10 cellular contexts compared by ENCODE assay signal in the genomic region with DNA sequence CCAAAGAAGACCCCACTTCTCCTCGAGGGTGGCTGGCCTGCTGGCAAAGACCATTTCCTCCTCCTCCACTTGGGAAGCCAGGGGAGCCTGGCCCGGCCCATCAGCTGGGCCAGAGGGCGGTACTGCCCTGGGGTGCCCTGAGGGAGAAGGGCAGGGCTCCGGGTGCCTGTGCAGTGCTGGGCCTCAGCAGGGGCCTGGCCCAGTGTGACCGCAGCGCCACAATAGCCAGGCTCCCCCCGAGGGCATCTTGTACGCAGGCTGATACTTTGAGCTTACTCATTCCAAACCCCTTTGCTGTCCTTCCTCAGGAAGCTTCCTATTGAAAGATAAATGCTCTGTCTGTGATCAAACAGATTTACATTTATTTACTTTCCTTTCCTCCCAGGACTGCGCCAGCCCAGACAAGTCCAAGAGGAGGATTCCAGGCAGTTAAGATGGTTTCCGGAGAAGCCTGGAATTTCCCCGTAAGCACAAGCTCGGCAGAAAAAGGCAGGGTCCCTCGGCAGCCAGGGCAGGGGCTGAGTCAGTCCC.
DNase-seq lines count a peak whose midpoint lies in the region; ATAC-seq lines count a peak whose summit lies in the region.
"Had no signal": no experiment of that assay in that cellular context is flagged by ENCODE, and none has a peak within 500 bp of the region (broad histone marks: within the 10 kb centered on the region; RNA-seq: fewer than 3 reads in every experiment).

No MANE protein-coding gene starts in this region.

- H3K9me3 ChIP-seq in HUES6 (ENCODE audit: control insufficient read depth, insufficient read depth, low read depth, low read length), result no peaks in the 10 kb centered on the region
- no peaks in the 10 kb centered on the region for H3K9me3 ChIP-seq in adipocyte (ENCODE audit: control insufficient read depth, low read length)
- H3K9me3 ChIP-seq in subcutaneous abdominal adipose tissue (ENCODE audit: control insufficient read depth in 5 of 5, low read length in 5 of 5), result peaks cover 0 to 3% (median 0%) of the 10 kb centered on the region in 5 donors
- H3K9me3 ChIP-seq: thyroid gland had no signal

- no peaks in the 10 kb centered on the region for H3K27me3 ChIP-seq in HUES6 (ENCODE audit: control insufficient read depth, insufficient read depth, low read length)
- H3K27me3 ChIP-seq in adipocyte (replicated peaks; ENCODE audit: control insufficient read depth, insufficient read depth, low read length), result peaks cover 42% of the 10 kb centered on the region
- peaks cover 0 to 6% (median 0%) of the 10 kb centered on the region in 5 donors for H3K27me3 ChIP-seq in subcutaneous abdominal adipose tissue (ENCODE audit: control insufficient read depth in 5 of 5, insufficient read depth in 4 of 5, low read length in 5 of 5)
- H3K27me3 ChIP-seq: thyroid gland had no signal

- peak overlapping the region; percentile 45; the same call in 1 of the 2 replicates for H3K27ac ChIP-seq in HUES6 (ENCODE audit: low read depth, low read length)
- H3K27ac ChIP-seq in subcutaneous abdominal adipose tissue (ENCODE audit: low read depth, low read length), result peak overlapping the region; percentile 81

- no peaks in the 10 kb centered on the region for H3K36me3 ChIP-seq in HUES6 (ENCODE audit: control insufficient read depth, insufficient read depth, low read length)
- no peaks in the 10 kb centered on the region for H3K36me3 ChIP-seq in adipocyte (ENCODE audit: control insufficient read depth, insufficient read depth, low read length, severe bottlenecking)
- H3K36me3 ChIP-seq in subcutaneous abdominal adipose tissue (ENCODE audit: control insufficient read depth in 5 of 5, insufficient read depth in 5 of 5, low read length in 5 of 5), result no peaks in the 10 kb centered on the region
- H3K36me3 ChIP-seq: thyroid gland had no signal

- H3K9ac ChIP-seq in HUES6 (ENCODE audit: low read length), result peak overlapping the region; percentile 62
- H3K9ac ChIP-seq in adipocyte (ENCODE audit: low read length), result no peak overlapping the region
- peak overlapping the region in 3 of 5 donors; percentile 31 to 78 (median 47) for H3K9ac ChIP-seq in subcutaneous abdominal adipose tissue (ENCODE audit: low read length in 5 of 5)

- H3K4me3 ChIP-seq in HUES6 (ENCODE audit: low read depth, low read length), result no peak overlapping the region
- no peak overlapping the region for H3K4me3 ChIP-seq in adipocyte (ENCODE audit: low read length)
- H3K4me3 ChIP-seq in subcutaneous abdominal adipose tissue (ENCODE audit: low read depth in 1 of 5, low read length in 5 of 5), result no peak overlapping the region
- H3K4me3 ChIP-seq: thyroid gland had no signal

- ATAC-seq in GM19395 (IDR thresholded peaks at IDR 0.05; ENCODE audit: unreplicated experiment) (no peak), HG03457 (IDR thresholded peaks at IDR 0.05; ENCODE audit: unreplicated experiment) (no peak)

- DNase-seq in adipocyte (ENCODE audit: low read depth), result peak; percentile 51
- peak; percentile 97 for DNase-seq in islet precursor cell
- DNase-seq in activated CD4-positive, alpha-beta T cell treated with anti-CD3 and anti-CD28 coated beads for 4 hours, result no peak
- DNase-seq in stimulated activated CD8-positive, alpha-beta memory T cell treated with anti-CD3 and anti-CD28 coated beads, Interleukin-4, amount 100 ng/mL, for 48 hours, result no peak
- DNase-seq: cerebellar nuclear complex, thyroid gland had no signal

- H3K4me1 ChIP-seq in HUES6 (ENCODE audit: control insufficient read depth, insufficient read depth, low read length), result peaks cover 56% of the 10 kb centered on the region
- H3K4me1 ChIP-seq in adipocyte (ENCODE audit: control insufficient read depth, insufficient read depth, low read length), result no peaks in the 10 kb centered on the region
- peaks cover 0 to 36% (median 0%) of the 10 kb centered on the region in 5 donors for H3K4me1 ChIP-seq in subcutaneous abdominal adipose tissue (ENCODE audit: control insufficient read depth in 5 of 5, insufficient read depth in 5 of 5, low read length in 5 of 5)

Comparison
In these comparisons a context has a peak if more than half of its experiments do, and no peak if none do; other contexts are left out.
1. DNase-seq: peak in adipocyte (single experiment) and islet precursor cell (single experiment); none in activated CD4-positive, alpha-beta T cell treated with anti-CD3 and anti-CD28 coated beads for 4 hours (0 of 2) and stimulated activated CD8-positive, alpha-beta memory T cell treated with anti-CD3 and anti-CD28 coated beads, Interleukin-4, amount 100 ng/mL, for 48 hours (single experiment).